In the genomic region with DNA sequence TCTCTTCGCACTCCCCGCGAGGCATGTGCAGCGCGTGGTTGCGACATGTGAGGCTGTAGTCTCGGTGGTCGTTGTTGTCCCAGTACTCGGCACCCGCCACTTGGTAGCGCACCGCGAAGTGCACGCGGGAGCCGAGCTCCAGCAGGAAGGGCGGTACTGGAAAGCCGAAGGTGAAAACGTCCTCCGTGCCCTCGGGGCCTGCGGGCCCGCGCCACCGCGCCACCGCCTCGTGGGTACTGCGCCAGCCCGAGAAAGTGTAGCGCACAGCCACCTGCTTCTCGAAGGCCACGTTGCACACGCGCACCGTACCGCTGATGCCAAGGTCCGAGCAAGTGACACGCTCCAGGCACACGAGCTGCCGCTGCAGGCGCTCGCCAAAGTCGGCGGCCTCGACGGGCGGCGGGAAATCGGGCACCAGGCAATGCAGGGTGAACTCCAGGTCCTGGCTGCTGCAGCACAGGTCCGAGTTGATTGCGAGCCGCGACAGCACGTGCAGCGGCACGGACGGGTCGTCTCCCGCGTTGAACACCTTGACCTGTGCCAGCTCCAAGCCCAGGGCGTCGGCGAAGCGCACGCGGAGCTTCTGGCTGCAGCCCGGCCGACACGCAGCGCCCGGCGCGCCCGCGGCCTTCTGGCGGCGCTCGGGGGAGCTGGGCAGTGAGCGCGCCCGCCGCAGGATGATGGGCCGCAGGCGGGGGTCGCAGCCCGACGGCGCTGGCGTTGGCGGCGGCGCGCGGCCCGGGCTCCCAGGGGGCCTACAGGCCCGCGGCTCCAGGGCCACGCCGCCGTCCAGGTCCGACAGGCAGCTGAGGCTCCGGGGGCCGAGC, we compare ENCODE assay signal across 8 cellular contexts. TPM values are rescaled to one million over a fixed set of nuclear protein-coding genes. Genes with fewer than 3 reads are reported as not detected.
A peak's percentile ranks its signal among the peaks of the same experiment; 100 is the strongest.
DNase-seq lines count a peak whose midpoint lies in the region; ATAC-seq and TF ChIP-seq lines count a peak whose summit lies in the region.

No MANE protein-coding gene starts in this region.

- H3K27me3 Mint-ChIP-seq in IgD-negative memory B cell: no peaks in the 10 kb centered on the region
- H3K27me3 Mint-ChIP-seq in central memory CD8-positive, alpha-beta T cell: no peaks in the 10 kb centered on the region

- peak overlapping the region in 1 of 3 donors; percentile 79 for H3K27ac Mint-ChIP-seq in IgD-negative memory B cell
- H3K27ac Mint-ChIP-seq in central memory CD8-positive, alpha-beta T cell (ENCODE audit: low read depth): peak overlapping the region; percentile 67

- peak overlapping the region; percentile 99 for H3K27ac ChIP-seq in lower lobe of right lung
- H3K27ac ChIP-seq in upper lobe of right lung: peak overlapping the region; percentile 99

- no peak for DNase-seq in central memory CD8-positive, alpha-beta T cell (ENCODE audit: low spot score in 2 of 2)
- DNase-seq in lower lobe of right lung (peak; percentile 56), upper lobe of right lung (peak; percentile 72), GF-D8 (lab: John Stamatoyannopoulos, UW) (no peak)
- DNase-seq in stimulated activated CD4-positive, alpha-beta T cell treated with anti-CD3 and anti-CD28 coated beads, Interleukin-4, amount 100 ng/mL, for 4 hours: no peak

- ATAC-seq in GM19351 (IDR thresholded peaks at IDR 0.05; ENCODE audit: unreplicated experiment) (peak; percentile 7), lower lobe of right lung (peak; percentile 60 to 64), upper lobe of right lung (peak; percentile 48), GM19328 (IDR thresholded peaks at IDR 0.05; ENCODE audit: unreplicated experiment) (no peak)
- no peak for ATAC-seq in central memory CD8-positive, alpha-beta T cell (replicated peaks; ENCODE audit: extremely low read depth, poor library complexity, severe bottlenecking)

- H3K27me3 ChIP-seq in lower lobe of right lung (ENCODE audit: low read depth) (no peaks in the 10 kb centered on the region), upper lobe of right lung (no peaks in the 10 kb centered on the region)

- H3K9me3 ChIP-seq in lower lobe of right lung: no peaks in the 10 kb centered on the region
- H3K9me3 ChIP-seq in upper lobe of right lung: no peaks in the 10 kb centered on the region

- no peaks in the 10 kb centered on the region for H3K9me3 Mint-ChIP-seq in IgD-negative memory B cell
- no peaks in the 10 kb centered on the region for H3K9me3 Mint-ChIP-seq in central memory CD8-positive, alpha-beta T cell

- H3K4me3 ChIP-seq in lower lobe of right lung: peak overlapping the region; percentile 81
- peak overlapping the region; percentile 87 for H3K4me3 ChIP-seq in upper lobe of right lung

- TF ChIP-seq CTCF in lower lobe of right lung (IDR thresholded peaks at IDR 0.05) (no peak), upper lobe of right lung (IDR thresholded peaks at IDR 0.05) (no peak)

- peak overlapping the region; percentile 90 to 99 (median 98) for H3K4me3 Mint-ChIP-seq in IgD-negative memory B cell
- H3K4me3 Mint-ChIP-seq in central memory CD8-positive, alpha-beta T cell: peak overlapping the region; percentile 98

- peaks cover 22% of the 10 kb centered on the region for H3K36me3 ChIP-seq in lower lobe of right lung
- H3K36me3 ChIP-seq in upper lobe of right lung: peaks cover 23% of the 10 kb centered on the region

- peaks cover 22 to 38% (median 35%) of the 10 kb centered on the region in 3 donors for H3K4me1 Mint-ChIP-seq in IgD-negative memory B cell
- H3K4me1 Mint-ChIP-seq in central memory CD8-positive, alpha-beta T cell: peaks cover 22% of the 10 kb centered on the region

- H3K36me3 Mint-ChIP-seq in IgD-negative memory B cell: peaks cover 6% of the 10 kb centered on the region
- peaks cover 22% of the 10 kb centered on the region for H3K36me3 Mint-ChIP-seq in central memory CD8-positive, alpha-beta T cell (ENCODE audit: insufficient read depth)

- intact Hi-C loops in lower lobe of right lung (cut with DNase I) (no loop called here), upper lobe of right lung (cut with DNase I) (no loop called here)

- peaks cover 40% of the 10 kb centered on the region for H3K4me1 ChIP-seq in lower lobe of right lung
- peaks cover 42% of the 10 kb centered on the region for H3K4me1 ChIP-seq in upper lobe of right lung

RNA-seq across cellular contexts. Expression of gene PPP1R3D, which starts 0.8 kb away (rescaled TPM):
- polyA plus RNA-seq in IgD-negative memory B cell: 1.8 TPM
- 12.1 TPM for total RNA-seq in lower lobe of right lung
- total RNA-seq in upper lobe of right lung: 11.2 TPM

RNA-seq across cellular contexts. Expression of gene FAM217B, which starts 0.9 kb away (rescaled TPM):
- polyA plus RNA-seq in IgD-negative memory B cell: 24.9 TPM
- 26.8 TPM for total RNA-seq in lower lobe of right lung
- 24.3 TPM for total RNA-seq in upper lobe of right lung

RNA-seq across cellular contexts. Expression of gene SYCP2, which starts 5.8 kb away (rescaled TPM):
- 0.56 TPM for polyA plus RNA-seq in IgD-negative memory B cell
- total RNA-seq in lower lobe of right lung: 3.5 TPM
- total RNA-seq in upper lobe of right lung: 1.9 TPM

RNA-seq across cellular contexts. Expression of gene CDH26, which starts 19.0 kb away (rescaled TPM):
- polyA plus RNA-seq in IgD-negative memory B cell: not detected
- total RNA-seq in lower lobe of right lung: 8.4 TPM
- 8.8 TPM for total RNA-seq in upper lobe of right lung

Comparison
In these comparisons a context has a peak if more than half of its experiments do, and no peak if none do; other contexts are left out.
1. ATAC-seq: peak in GM19351 (single experiment), lower lobe of right lung (2 of 2) and upper lobe of right lung (single experiment); none in central memory CD8-positive, alpha-beta T cell (single experiment) and GM19328 (single experiment).
2. DNase-seq: peak in lower lobe of right lung (single experiment) and upper lobe of right lung (single experiment); none in central memory CD8-positive, alpha-beta T cell (0 of 2), GF-D8 (single experiment) and stimulated activated CD4-positive, alpha-beta T cell treated with anti-CD3 and anti-CD28 coated beads, Interleukin-4, amount 100 ng/mL, for 4 hours (0 of 2).